8 cellular contexts compared by ENCODE assay signal in the genomic region with DNA sequence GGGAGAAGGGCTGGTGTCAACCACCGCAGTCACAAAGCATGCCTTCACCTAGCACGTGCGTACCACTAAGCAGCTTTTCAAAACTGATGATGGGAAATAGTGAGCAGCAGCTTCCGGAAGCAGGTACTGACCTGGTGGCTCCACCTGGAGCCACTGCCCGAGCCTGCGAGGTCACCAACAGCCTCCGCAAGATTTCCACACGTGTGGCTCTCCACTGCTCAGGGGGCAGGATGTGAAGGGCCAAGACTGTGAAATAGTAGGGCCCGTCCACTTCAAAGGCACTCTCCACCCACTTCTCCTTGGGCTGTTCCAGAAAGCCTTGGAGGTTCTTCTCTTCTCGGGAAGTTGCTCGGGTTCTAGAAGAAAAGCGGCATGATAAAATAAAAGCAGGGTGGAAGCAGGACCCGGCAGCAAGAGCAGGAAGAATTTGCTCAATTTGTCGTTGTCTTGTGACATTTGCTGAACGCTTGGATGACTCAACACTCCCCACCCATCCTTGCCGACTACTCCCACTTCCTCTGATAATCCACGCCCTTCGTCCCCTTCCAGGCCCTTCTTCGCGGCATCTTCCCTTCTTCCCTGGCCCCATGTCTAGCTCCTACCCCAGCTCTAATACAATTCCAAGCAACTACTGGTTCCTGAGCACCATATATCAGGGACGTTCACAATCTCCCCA.
A peak's percentile ranks its signal among the peaks of the same experiment; 100 is the strongest.
DNase-seq lines count a peak whose midpoint lies in the region; ATAC-seq and TF ChIP-seq lines count a peak whose summit lies in the region.

No MANE protein-coding gene starts in this region.

- peaks cover 73% of the 10 kb centered on the region for H3K36me3 Mint-ChIP-seq in activated CD8-positive, alpha-beta T cell treated with anti-CD3 and anti-CD28 coated beads, Interleukin-2, amount 10 ng/mL, durations not matched to agents 7 days and 5 days (ENCODE audit: low read depth)

- ATAC-seq in gastrocnemius medialis = no peak
- ATAC-seq in activated CD8-positive, alpha-beta T cell treated with anti-CD3 and anti-CD28 coated beads, Interleukin-2, amount 10 ng/mL, durations not matched to agents 7 days and 5 days = no peak
- no peak for ATAC-seq in HG02973 (IDR thresholded peaks at IDR 0.05; ENCODE audit: unreplicated experiment)

- in situ Hi-C loops in gastrocnemius medialis (cut with MboI; ENCODE audit: low sequenced_read_pairs in 4 of 4) = loop anchor here in 1 of 4 donors (25.0 kb wide), 1 partner anchor 169 kb away; a partner anchor contains a TSS

- H3K27me3 ChIP-seq in gastrocnemius medialis = no peaks in the 10 kb centered on the region
- no peaks in the 10 kb centered on the region for H3K27me3 ChIP-seq in SJCRH30

- H3K4me3 Mint-ChIP-seq in activated CD8-positive, alpha-beta T cell treated with anti-CD3 and anti-CD28 coated beads, Interleukin-2, amount 10 ng/mL, durations not matched to agents 7 days and 5 days = no peak overlapping the region

- H3K27me3 Mint-ChIP-seq in activated CD8-positive, alpha-beta T cell treated with anti-CD3 and anti-CD28 coated beads, Interleukin-2, amount 10 ng/mL, durations not matched to agents 7 days and 5 days (ENCODE audit: low read depth) = no peaks in the 10 kb centered on the region

- intact Hi-C loops in gastrocnemius medialis (cut with DNase I; ENCODE audit: low total_unique reads) = no loop called here

- POLR2A ChIA-PET in activated CD8-positive, alpha-beta T cell treated with anti-CD3 and anti-CD28 coated beads, Interleukin-2, amount 10 ng/mL, durations not matched to agents 7 days and 5 days (lab: Charles Lee) = no interaction called here

- no peaks in the 10 kb centered on the region for H3K9me3 Mint-ChIP-seq in activated CD8-positive, alpha-beta T cell treated with anti-CD3 and anti-CD28 coated beads, Interleukin-2, amount 10 ng/mL, durations not matched to agents 7 days and 5 days (ENCODE audit: insufficient read depth)

- H3K9me3 ChIP-seq in gastrocnemius medialis (no peaks in the 10 kb centered on the region), SJCRH30 (replicated peaks) (no peaks in the 10 kb centered on the region)

- H3K4me1 ChIP-seq in gastrocnemius medialis (peaks cover 15 to 21% of the 10 kb centered on the region in 2 donors), SJCRH30 (0 out of 2 replicates have a peak, but pooled peaks cover 4% of the 10 kb centered on the region)

- H3K27ac Mint-ChIP-seq in activated CD8-positive, alpha-beta T cell treated with anti-CD3 and anti-CD28 coated beads, Interleukin-2, amount 10 ng/mL, durations not matched to agents 7 days and 5 days = no peak overlapping the region

- peak overlapping the region; percentile 33 for H3K4me3 ChIP-seq in fibroblast of the aortic adventitia (ENCODE audit: low read depth, low read length)
- no peak overlapping the region for H3K4me3 ChIP-seq in gastrocnemius medialis
- H3K4me3 ChIP-seq in SJCRH30 = no peak overlapping the region

- H3K36me3 ChIP-seq in gastrocnemius medialis = peaks cover 2 to 100% of the 10 kb centered on the region in 2 donors
- peaks cover 75% of the 10 kb centered on the region for H3K36me3 ChIP-seq in SJCRH30

- TF ChIP-seq CTCF in fibroblast of the aortic adventitia (IDR thresholded peaks at IDR 0.05; ENCODE audit: insufficient read depth, low read length) (no peak), gastrocnemius medialis (IDR thresholded peaks at IDR 0.05 in 4 of 5, conservative IDR thresholded peaks at IDR 0.05 in 1 of 5) (no peak)

- TF ChIP-seq POLR2A in gastrocnemius medialis (IDR thresholded peaks at IDR 0.05) = no peak

- CTCF ChIA-PET in activated CD8-positive, alpha-beta T cell treated with anti-CD3 and anti-CD28 coated beads, Interleukin-2, amount 10 ng/mL, durations not matched to agents 7 days and 5 days (lab: Charles Lee) = interaction anchor here (1.6 kb wide), 1 partner anchor 197 kb away, joined by 6 read pairs; no protein-coding TSS in a partner anchor

- DNase-seq in ELR (ENCODE audit: low read depth) = peak; percentile 68
- peak; percentile 88 for DNase-seq in SIG-M5 treated with dmso at 0.1 percent for 504 hours (lab: John Stamatoyannopoulos, UW; ENCODE audit: unreplicated experiment)
- DNase-seq in fibroblast of the aortic adventitia (ENCODE audit: low read depth) = peak; percentile 80
- DNase-seq in gastrocnemius medialis = peak in 1 of 2 donors; percentile 20
- DNase-seq in activated CD8-positive, alpha-beta T cell treated with anti-CD3 and anti-CD28 coated beads, Interleukin-2, amount 10 ng/mL, durations not matched to agents 7 days and 5 days = no peak
- DNase-seq in GDM1 (lab: John Stamatoyannopoulos, UW) = no peak
- DNase-seq in SJCRH30 = no peak

- peaks cover 18% of the 10 kb centered on the region for H3K4me1 Mint-ChIP-seq in activated CD8-positive, alpha-beta T cell treated with anti-CD3 and anti-CD28 coated beads, Interleukin-2, amount 10 ng/mL, durations not matched to agents 7 days and 5 days (ENCODE audit: low read depth)

- H3K27ac ChIP-seq in gastrocnemius medialis (peak overlapping the region; percentile 26 to 41 (median 32)), SJCRH30 (no peak overlapping the region)

Comparison
In these comparisons a context has a peak if more than half of its experiments do, and no peak if none do; other contexts are left out.
1. DNase-seq: peak in ELR (single experiment), SIG-M5 treated with dmso at 0.1 percent for 504 hours (single experiment) and fibroblast of the aortic adventitia (single experiment); none in activated CD8-positive, alpha-beta T cell treated with anti-CD3 and anti-CD28 coated beads, Interleukin-2, amount 10 ng/mL, durations not matched to agents 7 days and 5 days (single experiment), GDM1 (single experiment) and SJCRH30 (0 of 2).